ENCODE assay signal across 10 cellular contexts in genomic region chr1:87149166-87150065, GRCh38.
DNase-seq lines count a peak whose midpoint lies in the region; ATAC-seq and TF ChIP-seq lines count a peak whose summit lies in the region.
"Had no signal": no experiment of that assay in that cellular context is flagged by ENCODE, and none has a peak within 500 bp of the region (broad histone marks: within the 10 kb centered on the region; RNA-seq: fewer than 3 reads in every experiment).

No MANE protein-coding gene starts in this region.

- peaks cover 37% of the 10 kb centered on the region for H3K4me1 ChIP-seq in left ventricle myocardium inferior

- no peak for TF ChIP-seq CTCF in left ventricle myocardium inferior (IDR thresholded peaks at IDR 0.05; ENCODE audit: borderline replicate concordance)

- H3K4me3 ChIP-seq in left ventricle myocardium inferior: no peak overlapping the region

- peak; percentile 86 for DNase-seq in M059J (ENCODE audit: low read depth)
- peak; percentile 31 for DNase-seq in T1000 (lab: John Stamatoyannopoulos, UW)
- no peak for DNase-seq in left ventricle myocardium inferior
- DNase-seq in superior temporal gyrus (ENCODE audit: extremely low spot score): peak; percentile 67
- DNase-seq in effector CD8-positive, alpha-beta T cell (lab: John Stamatoyannopoulos, UW): no peak
- no peak for DNase-seq in HPDE6-E6E7 (ENCODE audit: extremely low spot score)
- DNase-seq: activated CD4-positive, alpha-beta T cell treated with anti-CD3 and anti-CD28 coated beads, Interleukin-2, amount 10 ng/mL, durations not matched to agents 24 days and 14 days; central memory CD4-positive, alpha-beta T cell; stimulated activated CD4-positive, alpha-beta T cell treated with anti-CD3 and anti-CD28 coated beads, Interleukin-4, amount 100 ng/mL, for 24 hours had no signal

- no peak for ATAC-seq in HG02885 (IDR thresholded peaks at IDR 0.05; ENCODE audit: poor library complexity, unreplicated experiment)

- peak overlapping the region; percentile 61 for H3K27ac ChIP-seq in left ventricle myocardium inferior (replicated peaks)

- no peaks in the 10 kb centered on the region for H3K27me3 ChIP-seq in left ventricle myocardium inferior (ENCODE audit: low read depth)

- H3K36me3 ChIP-seq in left ventricle myocardium inferior: no peaks in the 10 kb centered on the region

- H3K9me3 ChIP-seq in left ventricle myocardium inferior (replicated peaks): peaks cover 6% of the 10 kb centered on the region

- intact Hi-C loops in left ventricle myocardium inferior (cut with micrococcal nuclease): no loop called here

Comparison
In these comparisons a context has a peak if more than half of its experiments do, and no peak if none do; other contexts are left out.
1. DNase-seq: peak in M059J (single experiment), T1000 (single experiment) and superior temporal gyrus (single experiment); none in left ventricle myocardium inferior (single experiment), effector CD8-positive, alpha-beta T cell (single experiment) and HPDE6-E6E7 (single experiment).